In the genomic region with DNA sequence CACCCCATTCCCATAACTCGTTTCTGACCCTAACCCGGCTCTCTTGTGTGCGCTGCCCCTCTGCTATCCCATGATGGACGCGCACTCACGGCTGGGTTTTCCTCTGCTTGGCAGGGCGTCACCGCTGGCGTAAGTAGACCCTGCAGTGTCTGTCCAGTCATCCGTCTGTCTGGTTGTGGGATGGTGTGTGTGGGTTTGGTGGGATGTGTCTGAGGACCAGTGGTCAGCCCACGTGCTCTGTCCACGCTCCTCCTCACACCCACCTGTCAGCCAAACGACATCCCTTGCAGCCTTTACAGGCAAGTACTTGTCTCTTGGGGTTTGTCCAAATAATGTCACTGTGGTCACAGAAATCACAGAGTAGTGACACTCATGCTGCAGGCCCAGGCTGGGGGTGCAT, we compare ENCODE assay signal across 2 cellular contexts.
TF ChIP-seq lines count a peak whose summit lies in the region.

No MANE protein-coding gene starts in this region.

TF ChIP-seq in GM12891, 5 proteins besides CTCF, POLR2A, EP300 and RAD21:
- no peak for TF ChIP-seq SPI1 (IDR thresholded peaks at IDR 0.05; ENCODE audit: low read depth, low read length)
- TF ChIP-seq PAX5 (IDR thresholded peaks at IDR 0.05; ENCODE audit: insufficient read depth, low read length, severe bottlenecking) = no peak
- no peak for TF ChIP-seq TAF1 (IDR thresholded peaks at IDR 0.05; ENCODE audit: low read depth, low read length)
- no peak for TF ChIP-seq POLR2AphosphoS5 (IDR thresholded peaks at IDR 0.05; ENCODE audit: low read depth, low read length)
- no peak for TF ChIP-seq POU2F2 (IDR thresholded peaks at IDR 0.05; ENCODE audit: low read depth, low read length)

TF ChIP-seq in GM12878, 131 proteins besides CTCF, POLR2A, EP300 and RAD21:
- TF ChIP-seq CEBPB (IDR thresholded peaks at IDR 0.05; ENCODE audit: borderline replicate concordance in 1 of 2, low read depth in 2 of 2, low read length in 2 of 2) (no peak), ZNF217 (IDR thresholded peaks at IDR 0.05) (no peak), MYC (IDR thresholded peaks at IDR 0.05; ENCODE audit: insufficient read depth, insufficient read length, insufficient replicate concordance, low read length, severe bottlenecking) (no peak), JUNB (IDR thresholded peaks at IDR 0.05) (no peak), TCF12 (IDR thresholded peaks at IDR 0.05; ENCODE audit: low read depth, low read length) (no peak)
- TF ChIP-seq, protein P1, sequence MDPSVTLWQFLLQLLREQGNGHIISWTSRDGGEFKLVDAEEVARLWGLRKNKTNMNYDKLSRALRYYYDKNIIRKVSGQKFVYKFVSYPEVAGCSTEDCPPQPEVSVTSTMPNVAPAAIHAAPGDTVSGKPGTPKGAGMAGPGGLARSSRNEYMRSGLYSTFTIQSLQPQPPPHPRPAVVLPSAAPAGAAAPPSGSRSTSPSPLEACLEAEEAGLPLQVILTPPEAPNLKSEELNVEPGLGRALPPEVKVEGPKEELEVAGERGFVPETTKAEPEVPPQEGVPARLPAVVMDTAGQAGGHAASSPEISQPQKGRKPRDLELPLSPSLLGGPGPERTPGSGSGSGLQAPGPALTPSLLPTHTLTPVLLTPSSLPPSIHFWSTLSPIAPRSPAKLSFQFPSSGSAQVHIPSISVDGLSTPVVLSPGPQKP (IDR thresholded peaks at IDR 0.05; ENCODE audit: low read depth, low read length) = no peak
TF ChIP-seq in GM12878: peak in this region for 0.
